In genomic region chr20:34500823-34501222, GRCh38 we compare ENCODE assay signal across 27 cellular contexts.
"Had no signal": no experiment of that assay in that cellular context is flagged by ENCODE, and none has a peak within 500 bp of the region (broad histone marks: within the 10 kb centered on the region; RNA-seq: fewer than 3 reads in every experiment).

No MANE protein-coding gene starts in this region.

- H3K27me3 ChIP-seq: colonic mucosa, esophagus squamous epithelium, gastrocnemius medialis, heart right ventricle, left lung had no signal

- DNase-seq: colonic mucosa; cortex of kidney; effector CD8-positive, alpha-beta T cell; effector memory CD8-positive, alpha-beta T cell; endodermal cell; erythroblast; esophagus squamous epithelium; foreskin fibroblast; foreskin melanocyte; gastrocnemius medialis; glutamatergic neuron; head of caudate nucleus; heart right ventricle; hippocampal formation; islet precursor cell; kidney; left cardiac atrium; left lung; left ventricle myocardium superior; lower lobe of right lung; mesenchymal stem cell; mucosa of descending colon had no signal

- H3K27ac Mint-ChIP-seq: dendritic cell treated with granulocyte-macrophage colony-stimulating factor and Interleukin-4, amounts not matched to agents 40 ng/mL and 50 ng/mL, for 4 days; endodermal cell; mesothelial cell of epicardium had no signal

- ATAC-seq: effector memory CD8-positive, alpha-beta T cell; esophagus mucosa; gastrocnemius medialis; heart right ventricle; left cardiac atrium; left lung; left ventricle myocardium superior; lower lobe of right lung; mucosa of descending colon had no signal

- FAIRE-seq: endometrium, kidney had no signal

- H3K9me3 ChIP-seq: colonic mucosa, gastrocnemius medialis had no signal

- H3K4me3 Mint-ChIP-seq: dendritic cell treated with granulocyte-macrophage colony-stimulating factor and Interleukin-4, amounts not matched to agents 40 ng/mL and 50 ng/mL, for 4 days; effector memory CD8-positive, alpha-beta T cell; endodermal cell; mesothelial cell of epicardium had no signal

- H3K4me3 ChIP-seq: colonic mucosa, esophagus squamous epithelium, gastrocnemius medialis, heart right ventricle, left lung, lower lobe of right lung, mucosa of descending colon had no signal

- H3K9me3 Mint-ChIP-seq: dendritic cell treated with granulocyte-macrophage colony-stimulating factor and Interleukin-4, amounts not matched to agents 40 ng/mL and 50 ng/mL, for 4 days; effector memory CD8-positive, alpha-beta T cell had no signal

- H3K4me1 Mint-ChIP-seq: endodermal cell, mesothelial cell of epicardium had no signal

- H3K27ac ChIP-seq: colonic mucosa, epithelial cell of prostate, esophagus squamous epithelium, gastrocnemius medialis, heart right ventricle, left lung, lower lobe of right lung had no signal

- H3K4me1 ChIP-seq: colonic mucosa, esophagus squamous epithelium, gastrocnemius medialis, heart right ventricle, left lung, lower lobe of right lung had no signal

- H3K27me3 Mint-ChIP-seq: dendritic cell treated with granulocyte-macrophage colony-stimulating factor and Interleukin-4, amounts not matched to agents 40 ng/mL and 50 ng/mL, for 4 days; effector memory CD8-positive, alpha-beta T cell had no signal
